7 cellular contexts compared by ENCODE assay signal in genomic region chr16:29199626-29200025, GRCh38.
DNase-seq lines count a peak whose midpoint lies in the region; ATAC-seq, FAIRE-seq and TF ChIP-seq lines count a peak whose summit lies in the region.
"Not testable (repeated sequence)": the region's sequence is repeated elsewhere in the genome, so short reads cannot be mapped to it uniquely, and the experiment has no call there.

No MANE protein-coding gene starts in this region.

- not testable (repeated sequence) for H3K4me3 Mint-ChIP-seq in neural progenitor cell

- H4K20me1 ChIP-seq in HepG2 (ENCODE audit: insufficient read depth, low read length); neural progenitor cell (ENCODE audit: low read depth): not testable (repeated sequence)

- intact Hi-C loops in Right ventricle myocardium inferior (cut with DNase I); HepG2 (cut with micrococcal nuclease; ENCODE audit: unreplicated experiment); spleen (cut with DNase I; ENCODE audit: low total_unique reads): not testable (repeated sequence)

- TF ChIP-seq RAD21 in HepG2 (CRISPR knock-in tag; IDR thresholded peaks at IDR 0.05): not testable (repeated sequence)

- whole genome bisulfite sequencing in HepG2 (ENCODE audit: low lambda C conversion rate): 63% methylated on average over 15 of the region's 15 CpGs
- 73 to 90% (median 86%) methylated on average over 15 of the region's 15 CpGs for WGBS in spleen, 5 donors

- not testable (repeated sequence) for H3K4me3 ChIP-seq in HepG2 (replicated peaks in 1 of 3; ENCODE audit: insufficient read depth in 1 of 3, low read depth in 2 of 3, low read length in 3 of 3); neural progenitor cell; spleen

- not testable (repeated sequence) for H3K9ac ChIP-seq in HepG2 (ENCODE audit: insufficient read depth, low read depth, low read length); neural progenitor cell

- H3K4me1 ChIP-seq in HepG2 (ENCODE audit: insufficient read depth, low read length) (peaks cover 37% of the 10 kb centered on the region), neural progenitor cell (peaks cover 10% of the 10 kb centered on the region)
- not testable (repeated sequence) for H3K4me1 ChIP-seq in spleen

- H3K79me2 ChIP-seq in HepG2 (ENCODE audit: insufficient read depth, low read length); neural progenitor cell (ENCODE audit: low read depth): not testable (repeated sequence)

- not testable (repeated sequence) for H3K27me3 ChIP-seq in HepG2 (ENCODE audit: control insufficient read depth in 1 of 2, insufficient read depth in 2 of 2, low read length in 2 of 2); neural progenitor cell; spleen (replicated peaks in 1 of 7)

- H3K4me1 Mint-ChIP-seq in neural progenitor cell: peaks cover 30% of the 10 kb centered on the region

- TF ChIP-seq POLR2A in HepG2 (IDR thresholded peaks at IDR 0.05; ENCODE audit: insufficient read depth in 1 of 2, low read depth in 2 of 2, low read length in 2 of 2); spleen (IDR thresholded peaks at IDR 0.05): not testable (repeated sequence)

- peak; percentile 45 for ATAC-seq in Right ventricle myocardium inferior
- ATAC-seq in HepG2: not testable (repeated sequence)

- FAIRE-seq in HepG2 (lab: Jason Lieb, UNC): peak; percentile 34

- H3K4me2 ChIP-seq in HepG2 (ENCODE audit: low read depth, low read length); neural progenitor cell: not testable (repeated sequence)

- in situ Hi-C loops in HepG2 (cut with HindIII; ENCODE audit: extremely low pct_ligation_motif_present, low pct_unique_long_range_greater_than_20kb): loop anchor here (25.0 kb wide), 1 partner anchor 87 kb away; no protein-coding TSS in a partner anchor

- POLR2A ChIA-PET in HepG2 (lab: Yijun Ruan, JAX): not testable (repeated sequence)

- not testable (repeated sequence) for BruUV-seq in HepG2 (replicated peaks; lab: Mats Ljungman, UMichigan)

- TF ChIP-seq EP300 in HepG2 (IDR thresholded peaks at IDR 0.05; ENCODE audit: low read depth in 2 of 2, low read length in 2 of 2); HepG2 (CRISPR knock-in tag; IDR thresholded peaks at IDR 0.05; ENCODE audit: borderline replicate concordance): not testable (repeated sequence)

- not testable (repeated sequence) for H3K9me3 ChIP-seq in HepG2 (ENCODE audit: low read length); neural progenitor cell (ENCODE audit: low read depth); spleen

- not testable (repeated sequence) for TF ChIP-seq CTCF in HepG2 (CRISPR knock-in tag; IDR thresholded peaks at IDR 0.05); neural progenitor cell (IDR thresholded peaks at IDR 0.05); spleen (IDR thresholded peaks at IDR 0.05 in 8 of 11, conservative IDR thresholded peaks at IDR 0.05 in 3 of 11)

- peak overlapping the region; percentile 21 for H3K27ac Mint-ChIP-seq in neural progenitor cell

- DNase-seq in GM04503 (ENCODE audit: low read depth): peak; percentile 45
- DNase-seq in activated CD8-positive, alpha-beta memory T cell treated with anti-CD3 and anti-CD28 coated beads, Interleukin-2, amount 50 U/mL, for 48 hours: peak; percentile 25
- DNase-seq in dedifferentiated amniotic fluid mesenchymal stem cell (ENCODE audit: extremely low spot score): peak; percentile 61
- DNase-seq in Right ventricle myocardium inferior (ENCODE audit: missing footprints); HepG2 (ENCODE audit: low spot score); neural progenitor cell (ENCODE audit: low spot score): not testable (repeated sequence)
- DNase-seq in spleen: peak; percentile 17

- not testable (repeated sequence) for H2AFZ ChIP-seq in HepG2 (ENCODE audit: low read length); neural progenitor cell (replicated peaks)

- H3K27ac ChIP-seq in HepG2 (ENCODE audit: extremely low read length, insufficient read depth, low read length); neural progenitor cell: not testable (repeated sequence)
- peak overlapping the region in 3 of 8 donors; percentile 5 to 30 (median 14) for H3K27ac ChIP-seq in spleen

- H3K36me3 Mint-ChIP-seq in neural progenitor cell: not testable (repeated sequence)

- peaks cover 12% of the 10 kb centered on the region for H3K27me3 Mint-ChIP-seq in neural progenitor cell (ENCODE audit: insufficient read depth, low read depth)

- not testable (repeated sequence) for H3K9me3 Mint-ChIP-seq in neural progenitor cell

- peaks cover 17% of the 10 kb centered on the region for H3F3A ChIP-seq in neural progenitor cell (ENCODE audit: low read depth)

- H3K36me3 ChIP-seq in HepG2 (replicated peaks in 1 of 2; ENCODE audit: control insufficient read depth in 1 of 2, insufficient read depth in 2 of 2, low read length in 2 of 2); neural progenitor cell; spleen: not testable (repeated sequence)

- CTCF ChIA-PET in HepG2 (lab: Yijun Ruan, JAX; ENCODE audit: low intra/inter-chr PET ratio, low total read pairs): not testable (repeated sequence)
